8 cellular contexts compared by ENCODE assay signal in genomic region chr19:8592231-8593009, GRCh38. TPM values are rescaled to one million over a fixed set of nuclear protein-coding genes. Genes with fewer than 3 reads are reported as not detected.
A peak's percentile ranks its signal among the peaks of the same experiment; 100 is the strongest.
DNase-seq lines count a peak whose midpoint lies in the region; ATAC-seq and TF ChIP-seq lines count a peak whose summit lies in the region.

No MANE protein-coding gene starts in this region.

- no peak overlapping the region for H3K27ac Mint-ChIP-seq in activated T-helper 2 cell treated with anti-CD3 and anti-CD28 coated beads, Interferon-gamma antibody, Interleukin-2, Interleukin-4, amounts not matched to agents 10 μg/mL and 5 μg/mL and 100 μg/mL, durations not matched to agents 14 hours and 24 hours and 36 hours
- peak overlapping the region in 1 of 2 donors; percentile 5 for H3K27ac Mint-ChIP-seq in natural killer cell treated with Interleukin-12 subunit alpha and Interleukin-12 subunit beta and Interleukin-15 and Interleukin-18, amount 100 ng/mL, for 72 hours

- H3K27me3 Mint-ChIP-seq in activated T-helper 2 cell treated with anti-CD3 and anti-CD28 coated beads, Interferon-gamma antibody, Interleukin-2, Interleukin-4, amounts not matched to agents 10 μg/mL and 5 μg/mL and 100 μg/mL, durations not matched to agents 14 hours and 24 hours and 36 hours (ENCODE audit: low read depth): peaks cover 18% of the 10 kb centered on the region
- H3K27me3 Mint-ChIP-seq in natural killer cell treated with Interleukin-12 subunit alpha and Interleukin-12 subunit beta and Interleukin-15 and Interleukin-18, amount 100 ng/mL, for 72 hours: no peaks in the 10 kb centered on the region

- ATAC-seq in natural killer cell treated with Interleukin-12 subunit alpha and Interleukin-12 subunit beta and Interleukin-15 and Interleukin-18, amount 100 ng/mL, for 72 hours: peak; percentile 91 to 95
- ATAC-seq in GM18867 (IDR thresholded peaks at IDR 0.05; ENCODE audit: unreplicated experiment): no peak

- H3K4me3 Mint-ChIP-seq in activated T-helper 2 cell treated with anti-CD3 and anti-CD28 coated beads, Interferon-gamma antibody, Interleukin-2, Interleukin-4, amounts not matched to agents 10 μg/mL and 5 μg/mL and 100 μg/mL, durations not matched to agents 14 hours and 24 hours and 36 hours (ENCODE audit: low read depth): peak overlapping the region; percentile 51
- H3K4me3 Mint-ChIP-seq in natural killer cell treated with Interleukin-12 subunit alpha and Interleukin-12 subunit beta and Interleukin-15 and Interleukin-18, amount 100 ng/mL, for 72 hours: peak overlapping the region; percentile 91

- H3K36me3 Mint-ChIP-seq in activated T-helper 2 cell treated with anti-CD3 and anti-CD28 coated beads, Interferon-gamma antibody, Interleukin-2, Interleukin-4, amounts not matched to agents 10 μg/mL and 5 μg/mL and 100 μg/mL, durations not matched to agents 14 hours and 24 hours and 36 hours (ENCODE audit: low read depth): no peaks in the 10 kb centered on the region
- H3K36me3 Mint-ChIP-seq in natural killer cell treated with Interleukin-12 subunit alpha and Interleukin-12 subunit beta and Interleukin-15 and Interleukin-18, amount 100 ng/mL, for 72 hours: peaks cover 4% of the 10 kb centered on the region

- H3K4me3 ChIP-seq in foreskin fibroblast (ENCODE audit: low read depth in 1 of 2, low read length in 2 of 2): peak overlapping the region; percentile 36 to 41

- no peak for TF ChIP-seq CTCF in foreskin fibroblast (IDR thresholded peaks at IDR 0.05; ENCODE audit: low read depth, low read length)

- peaks cover 7% of the 10 kb centered on the region for H3K4me1 Mint-ChIP-seq in activated T-helper 2 cell treated with anti-CD3 and anti-CD28 coated beads, Interferon-gamma antibody, Interleukin-2, Interleukin-4, amounts not matched to agents 10 μg/mL and 5 μg/mL and 100 μg/mL, durations not matched to agents 14 hours and 24 hours and 36 hours (ENCODE audit: low read depth)
- peaks cover 21 to 29% of the 10 kb centered on the region in 2 donors for H3K4me1 Mint-ChIP-seq in natural killer cell treated with Interleukin-12 subunit alpha and Interleukin-12 subunit beta and Interleukin-15 and Interleukin-18, amount 100 ng/mL, for 72 hours (ENCODE audit: low read depth in 2 of 2)

- intact Hi-C loops in activated T-helper 2 cell treated with anti-CD3 and anti-CD28 coated beads, Interferon-gamma antibody, Interleukin-2, Interleukin-4, amounts not matched to agents 10 μg/mL and 5 μg/mL and 100 μg/mL, durations not matched to agents 14 hours and 24 hours and 36 hours (cut with micrococcal nuclease): no loop called here

- DNase-seq in DMS114 treated with DMSO at 0.1 percent for 48 hours (lab: John Stamatoyannopoulos, UW; ENCODE audit: unreplicated experiment) (peak; percentile 94), foreskin fibroblast (peak; percentile 74 to 91), DMS153 treated with DMSO at 0.1 percent for 48 hours (lab: John Stamatoyannopoulos, UW; ENCODE audit: unreplicated experiment) (no peak)
- DNase-seq in activated T-helper 2 cell treated with anti-CD3 and anti-CD28 coated beads, Interferon-gamma antibody, Interleukin-2, Interleukin-4, amounts not matched to agents 10 μg/mL and 5 μg/mL and 100 μg/mL, durations not matched to agents 14 hours and 24 hours and 36 hours (ENCODE audit: low spot score): peak; percentile 74
- DNase-seq in natural killer cell treated with Interleukin-12 subunit alpha and Interleukin-12 subunit beta and Interleukin-15 and Interleukin-18, amount 100 ng/mL, for 72 hours (ENCODE audit: low spot score): peak; percentile 98
- DNase-seq in stimulated activated CD8-positive, alpha-beta memory T cell treated with anti-CD3 and anti-CD28 coated beads, Interleukin-7, amount 100 ng/mL, for 24 hours (ENCODE audit: low read depth): peak; percentile 92

- H3K9me3 Mint-ChIP-seq in activated T-helper 2 cell treated with anti-CD3 and anti-CD28 coated beads, Interferon-gamma antibody, Interleukin-2, Interleukin-4, amounts not matched to agents 10 μg/mL and 5 μg/mL and 100 μg/mL, durations not matched to agents 14 hours and 24 hours and 36 hours: peaks cover 20% of the 10 kb centered on the region
- H3K9me3 Mint-ChIP-seq in natural killer cell treated with Interleukin-12 subunit alpha and Interleukin-12 subunit beta and Interleukin-15 and Interleukin-18, amount 100 ng/mL, for 72 hours: peaks cover 3% of the 10 kb centered on the region

TF ChIP-seq in PFSK-1, 5 proteins besides CTCF, POLR2A, EP300 and RAD21:
- peak; percentile 43; the same call in 1 of the 2 replicates for TF ChIP-seq SIN3A (IDR thresholded peaks at IDR 0.05; ENCODE audit: borderline replicate concordance, insufficient read depth, low read length)
- peak; percentile 64 for TF ChIP-seq POLR2AphosphoS5 (IDR thresholded peaks at IDR 0.05; ENCODE audit: low read depth, low read length)
- TF ChIP-seq FOXP2 (optimal IDR thresholded peaks at IDR 0.05; ENCODE audit: borderline replicate concordance, extremely low read depth, extremely low read length, insufficient read depth): no peak
- 0 out of 2 replicates have a peak, but pooled peaks have one; percentile 28 for TF ChIP-seq TAF1 (IDR thresholded peaks at IDR 0.05; ENCODE audit: borderline replicate concordance, insufficient read depth, low read length)
- no peak for TF ChIP-seq REST (IDR thresholded peaks at IDR 0.05; ENCODE audit: insufficient read depth in 1 of 2, low read depth in 2 of 2, low read length in 2 of 2)

RNA-seq across cellular contexts. Expression of gene MYO1F, which starts 15.2 kb away (rescaled TPM):
- 5.9 TPM for polyA plus RNA-seq in PFSK-1 (2012; ENCODE audit: insufficient read length, low read depth)
- total RNA-seq in activated T-helper 2 cell treated with anti-CD3 and anti-CD28 coated beads, Interferon-gamma antibody, Interleukin-2, Interleukin-4, amounts not matched to agents 10 μg/mL and 5 μg/mL and 100 μg/mL, durations not matched to agents 14 hours and 24 hours and 36 hours: 43.9 and 47.4 TPM in 2 replicates
- 100 to 1,000 TPM; 216 to 232 TPM for total RNA-seq in natural killer cell treated with Interleukin-12 subunit alpha and Interleukin-12 subunit beta and Interleukin-15 and Interleukin-18, amount 100 ng/mL, for 72 hours

RNA-seq across cellular contexts. Expression of gene ADAMTS10, which starts 18.1 kb away (rescaled TPM):
- polyA plus RNA-seq in PFSK-1 (2012; ENCODE audit: insufficient read length, low read depth): 26.1 TPM
- 0.71 and 0.80 TPM in 2 replicates for total RNA-seq in activated T-helper 2 cell treated with anti-CD3 and anti-CD28 coated beads, Interferon-gamma antibody, Interleukin-2, Interleukin-4, amounts not matched to agents 10 μg/mL and 5 μg/mL and 100 μg/mL, durations not matched to agents 14 hours and 24 hours and 36 hours
- 10 to 100 TPM in 1 of 2 donors, 1 to 10 TPM in 1; 8.2 to 11.3 TPM for total RNA-seq in natural killer cell treated with Interleukin-12 subunit alpha and Interleukin-12 subunit beta and Interleukin-15 and Interleukin-18, amount 100 ng/mL, for 72 hours

RNA-seq across cellular contexts. Expression of gene NFILZ, which starts 38.0 kb away (rescaled TPM):
- polyA plus RNA-seq in PFSK-1 (2012; ENCODE audit: insufficient read length, low read depth): not detected
- total RNA-seq in activated T-helper 2 cell treated with anti-CD3 and anti-CD28 coated beads, Interferon-gamma antibody, Interleukin-2, Interleukin-4, amounts not matched to agents 10 μg/mL and 5 μg/mL and 100 μg/mL, durations not matched to agents 14 hours and 24 hours and 36 hours: not detected in 2 replicates
- not detected for total RNA-seq in natural killer cell treated with Interleukin-12 subunit alpha and Interleukin-12 subunit beta and Interleukin-15 and Interleukin-18, amount 100 ng/mL, for 72 hours
